21 cellular contexts compared by ENCODE assay signal in the genomic region with DNA sequence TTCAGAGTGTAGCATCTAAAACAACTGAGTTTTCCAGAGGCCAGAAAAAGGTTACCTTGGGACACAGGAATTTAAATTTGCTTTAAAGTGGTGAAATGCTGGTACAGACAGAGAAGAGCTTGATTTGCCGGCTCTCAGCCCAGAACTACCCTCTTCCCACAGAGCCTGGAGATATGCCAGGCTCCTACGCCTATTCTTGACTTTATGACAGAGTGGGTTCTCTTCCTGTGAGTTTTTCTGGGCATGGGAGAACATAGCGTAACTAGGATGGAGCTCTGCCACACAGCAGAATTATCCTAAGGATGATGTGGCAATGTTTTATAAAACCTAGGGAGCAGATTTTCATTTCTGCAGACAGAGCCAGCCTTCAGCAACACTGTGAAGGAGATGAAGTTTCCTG.
DNase-seq lines count a peak whose midpoint lies in the region; ATAC-seq, FAIRE-seq and TF ChIP-seq lines count a peak whose summit lies in the region.
"Had no signal": no experiment of that assay in that cellular context is flagged by ENCODE, and none has a peak within 500 bp of the region (broad histone marks: within the 10 kb centered on the region; RNA-seq: fewer than 3 reads in every experiment).

No MANE protein-coding gene starts in this region.

- H3K4me3 ChIP-seq in A549, result no peak overlapping the region
- H3K4me3 ChIP-seq: ascending aorta, sigmoid colon had no signal

- no peak overlapping the region for H3K4me2 ChIP-seq in A549

- no peak for TF ChIP-seq CTCF in A549 (IDR thresholded peaks at IDR 0.05)
- TF ChIP-seq CTCF in omental fat pad (IDR thresholded peaks at IDR 0.05), result no peak

- POLR2A ChIA-PET in A549 (lab: Yijun Ruan, JAX), result no interaction called here

- 68% methylated on average over 3 of the region's 3 CpGs for WGBS in A549 (ENCODE audit: missing lambda C conversion rate)

- CTCF ChIA-PET in A549 (lab: Yijun Ruan, JAX), result no interaction called here

- no peak for TF ChIP-seq EP300 in A549 (IDR thresholded peaks at IDR 0.05)

- FAIRE-seq in A549 (lab: Jason Lieb, UNC), result peak; percentile 23
- FAIRE-seq: A204.1 had no signal

- H3K27ac ChIP-seq in A549, result no peak overlapping the region
- H3K27ac ChIP-seq: sigmoid colon had no signal

- H3K9me3 ChIP-seq in A549, result no peaks in the 10 kb centered on the region
- H3K9me3 ChIP-seq: ascending aorta, sigmoid colon had no signal

- DNase-seq in A549 (ENCODE audit: low read depth in 1 of 2, low spot score in 1 of 2) (no peak), M059J (ENCODE audit: low read depth) (peak; percentile 76), fibroblast of gingiva (ENCODE audit: low read depth) (peak; percentile 81), omental fat pad (ENCODE audit: low spot score) (no peak), NCI-H526 treated with DMSO at 0.1 percent for 48 hours (lab: John Stamatoyannopoulos, UW) (no peak)
- DNase-seq: activated CD8-positive, alpha-beta memory T cell treated with anti-CD3 and anti-CD28 coated beads for 24 hours; CD8-positive, alpha-beta memory T cell; EL; H7; NCI-H82; sigmoid colon; T-helper 1 cell had no signal

- no peak for TF ChIP-seq RAD21 in A549 (conservative IDR thresholded peaks at IDR 0.05 in 1 of 2, IDR thresholded peaks at IDR 0.05 in 1 of 2)

- no peak for TF ChIP-seq POLR2A in A549 (IDR thresholded peaks at IDR 0.05; ENCODE audit: low read length)

- H3K4me1 ChIP-seq in A549, result peaks cover 11% of the 10 kb centered on the region; the same call in 2 of the 3 replicates
- H3K4me1 ChIP-seq: ascending aorta, sigmoid colon had no signal

- ATAC-seq in A549 (no peak), omental fat pad (ENCODE audit: low FRiP score) (peak; percentile 86), HG02759 (IDR thresholded peaks at IDR 0.05; ENCODE audit: unreplicated experiment) (no peak), GM21447 (IDR thresholded peaks at IDR 0.05; ENCODE audit: unreplicated experiment) (no peak), HG03457 (IDR thresholded peaks at IDR 0.05; ENCODE audit: unreplicated experiment) (no peak)
- ATAC-seq: activated T-helper 17 cell treated with anti-CD3 and anti-CD28 coated beads, Interleukin-2, amount 50 U/mL, for 72 hours; esophagus mucosa; stimulated activated effector memory CD8-positive, alpha-beta T cell treated with anti-CD3 and anti-CD28 coated beads, Interleukin-12 subunit alpha, Interleukin-12 subunit beta, amount 100 ng/mL, for 72 hours; WTC11 had no signal

TF ChIP-seq in A549, 52 proteins besides CTCF, POLR2A, EP300 and RAD21:
- TF ChIP-seq PHF8 (IDR thresholded peaks at IDR 0.05; ENCODE audit: borderline replicate concordance, low read depth) (no peak), ZC3H11A (IDR thresholded peaks at IDR 0.05) (no peak), FOSB (CRISPR knock-in tag; IDR thresholded peaks at IDR 0.05) (no peak), MAFK (IDR thresholded peaks at IDR 0.05; ENCODE audit: partially characterized antibody) (no peak), POLR2AphosphoS2 (conservative IDR thresholded peaks at IDR 0.05; ENCODE audit: low read length) (no peak), KDM5A (IDR thresholded peaks at IDR 0.05) (no peak), KDM1A (IDR thresholded peaks at IDR 0.05; ENCODE audit: low read depth) (no peak)
- TF ChIP-seq, protein P1, sequence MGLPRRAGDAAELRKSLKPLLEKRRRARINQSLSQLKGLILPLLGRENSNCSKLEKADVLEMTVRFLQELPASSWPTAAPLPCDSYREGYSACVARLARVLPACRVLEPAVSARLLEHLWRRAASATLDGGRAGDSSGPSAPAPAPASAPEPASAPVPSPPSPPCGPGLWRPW (IDR thresholded peaks at IDR 0.05), result no peak
- TF ChIP-seq, protein P2, sequence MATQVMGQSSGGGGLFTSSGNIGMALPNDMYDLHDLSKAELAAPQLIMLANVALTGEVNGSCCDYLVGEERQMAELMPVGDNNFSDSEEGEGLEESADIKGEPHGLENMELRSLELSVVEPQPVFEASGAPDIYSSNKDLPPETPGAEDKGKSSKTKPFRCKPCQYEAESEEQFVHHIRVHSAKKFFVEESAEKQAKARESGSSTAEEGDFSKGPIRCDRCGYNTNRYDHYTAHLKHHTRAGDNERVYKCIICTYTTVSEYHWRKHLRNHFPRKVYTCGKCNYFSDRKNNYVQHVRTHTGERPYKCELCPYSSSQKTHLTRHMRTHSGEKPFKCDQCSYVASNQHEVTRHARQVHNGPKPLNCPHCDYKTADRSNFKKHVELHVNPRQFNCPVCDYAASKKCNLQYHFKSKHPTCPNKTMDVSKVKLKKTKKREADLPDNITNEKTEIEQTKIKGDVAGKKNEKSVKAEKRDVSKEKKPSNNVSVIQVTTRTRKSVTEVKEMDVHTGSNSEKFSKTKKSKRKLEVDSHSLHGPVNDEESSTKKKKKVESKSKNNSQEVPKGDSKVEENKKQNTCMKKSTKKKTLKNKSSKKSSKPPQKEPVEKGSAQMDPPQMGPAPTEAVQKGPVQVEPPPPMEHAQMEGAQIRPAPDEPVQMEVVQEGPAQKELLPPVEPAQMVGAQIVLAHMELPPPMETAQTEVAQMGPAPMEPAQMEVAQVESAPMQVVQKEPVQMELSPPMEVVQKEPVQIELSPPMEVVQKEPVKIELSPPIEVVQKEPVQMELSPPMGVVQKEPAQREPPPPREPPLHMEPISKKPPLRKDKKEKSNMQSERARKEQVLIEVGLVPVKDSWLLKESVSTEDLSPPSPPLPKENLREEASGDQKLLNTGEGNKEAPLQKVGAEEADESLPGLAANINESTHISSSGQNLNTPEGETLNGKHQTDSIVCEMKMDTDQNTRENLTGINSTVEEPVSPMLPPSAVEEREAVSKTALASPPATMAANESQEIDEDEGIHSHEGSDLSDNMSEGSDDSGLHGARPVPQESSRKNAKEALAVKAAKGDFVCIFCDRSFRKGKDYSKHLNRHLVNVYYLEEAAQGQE (IDR thresholded peaks at IDR 0.05), result no peak
- TF ChIP-seq, protein P3, sequence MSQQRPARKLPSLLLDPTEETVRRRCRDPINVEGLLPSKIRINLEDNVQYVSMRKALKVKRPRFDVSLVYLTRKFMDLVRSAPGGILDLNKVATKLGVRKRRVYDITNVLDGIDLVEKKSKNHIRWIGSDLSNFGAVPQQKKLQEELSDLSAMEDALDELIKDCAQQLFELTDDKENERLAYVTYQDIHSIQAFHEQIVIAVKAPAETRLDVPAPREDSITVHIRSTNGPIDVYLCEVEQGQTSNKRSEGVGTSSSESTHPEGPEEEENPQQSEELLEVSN (IDR thresholded peaks at IDR 0.05; ENCODE audit: borderline replicate concordance, low read depth), result no peak

Comparison
In these comparisons a context has a peak if more than half of its experiments do, and no peak if none do; other contexts are left out.
1. DNase-seq: peak in M059J (single experiment) and fibroblast of gingiva (single experiment); none in A549 (0 of 2), omental fat pad (single experiment) and NCI-H526 treated with DMSO at 0.1 percent for 48 hours (single experiment).